ENCODE assay signal across 1 cellular context in the genomic region with DNA sequence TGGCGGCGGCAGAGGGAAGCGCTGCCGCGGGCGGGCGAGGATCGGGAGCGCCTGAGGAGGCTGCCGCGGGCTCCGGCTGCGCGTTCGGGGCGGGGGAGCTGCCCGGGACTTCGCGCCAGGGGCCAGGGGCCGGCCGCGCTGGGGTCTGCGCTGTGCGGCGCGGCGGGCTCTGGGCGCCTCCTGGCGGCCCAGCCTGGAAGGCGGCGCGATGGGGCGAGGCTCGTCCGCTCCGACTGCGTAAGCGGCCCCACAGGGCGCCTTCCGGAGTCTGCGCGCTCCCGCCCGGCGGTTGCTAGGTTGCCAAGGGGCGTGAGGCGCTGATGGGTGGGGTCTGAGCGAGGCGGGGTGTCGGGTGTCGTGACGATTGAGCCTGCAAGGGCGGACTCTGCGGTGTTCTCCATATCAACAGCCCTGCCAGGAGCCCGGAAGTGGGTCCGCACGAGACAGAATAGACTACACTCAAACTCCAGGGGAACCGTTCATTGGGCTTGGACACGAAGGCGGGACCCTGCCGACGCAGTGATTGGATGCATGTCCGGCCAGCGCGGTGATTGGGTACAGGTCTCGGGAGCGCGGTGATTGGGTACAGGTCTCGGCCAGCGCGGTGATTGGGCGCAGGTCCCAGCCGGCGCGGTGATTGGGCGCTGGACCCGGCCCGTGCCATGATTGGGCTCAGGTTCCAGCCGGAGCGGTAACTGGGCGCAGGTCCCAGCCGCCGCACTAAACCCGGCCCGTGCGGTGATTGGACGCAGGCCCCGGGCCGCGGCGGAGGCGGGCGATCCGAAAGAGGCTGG.
TF ChIP-seq lines count a peak whose summit lies in the region.

A gene with protein sequence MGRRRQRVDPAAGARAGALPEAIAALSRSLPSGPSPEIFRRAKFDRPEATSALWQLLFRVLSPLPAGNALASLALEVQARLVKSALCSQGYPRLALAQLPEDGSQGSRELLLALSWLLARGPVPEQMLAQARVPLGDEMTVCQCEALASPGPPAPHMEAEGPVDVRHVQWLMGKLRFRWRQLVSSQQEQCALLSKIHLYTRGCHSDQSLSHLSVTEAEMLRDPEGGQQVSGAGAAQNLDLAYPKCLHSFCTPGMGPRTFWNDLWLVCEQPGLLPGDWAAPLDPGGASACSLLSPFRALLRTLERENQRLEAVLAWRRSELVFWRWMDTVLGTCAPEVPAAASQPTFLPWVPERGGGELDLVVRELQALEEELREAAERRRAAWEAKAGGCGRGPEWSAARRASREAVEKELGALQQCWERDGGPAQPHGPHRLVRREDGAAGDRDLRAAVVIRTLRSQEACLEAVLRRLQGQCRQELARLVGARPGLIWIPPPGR (plus strand): TSS at position 675 of the 794 bp plus-strand sequence. CDS start 130 bp downstream, outside the sequence.

TF ChIP-seq in HepG2, 621 proteins besides CTCF, POLR2A, EP300 and RAD21 (continued from another document and continues in another):
- TF ChIP-seq, protein P1, sequence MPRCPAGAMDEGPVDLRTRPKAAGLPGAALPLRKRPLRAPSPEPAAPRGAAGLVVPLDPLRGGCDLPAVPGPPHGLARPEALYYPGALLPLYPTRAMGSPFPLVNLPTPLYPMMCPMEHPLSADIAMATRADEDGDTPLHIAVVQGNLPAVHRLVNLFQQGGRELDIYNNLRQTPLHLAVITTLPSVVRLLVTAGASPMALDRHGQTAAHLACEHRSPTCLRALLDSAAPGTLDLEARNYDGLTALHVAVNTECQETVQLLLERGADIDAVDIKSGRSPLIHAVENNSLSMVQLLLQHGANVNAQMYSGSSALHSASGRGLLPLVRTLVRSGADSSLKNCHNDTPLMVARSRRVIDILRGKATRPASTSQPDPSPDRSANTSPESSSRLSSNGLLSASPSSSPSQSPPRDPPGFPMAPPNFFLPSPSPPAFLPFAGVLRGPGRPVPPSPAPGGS (CRISPR knock-in tag; IDR thresholded peaks at IDR 0.05) = peak; percentile 13
- TF ChIP-seq ZNF367 (CRISPR knock-in tag; IDR thresholded peaks at IDR 0.05; ENCODE audit: borderline replicate concordance) (peak; percentile 66; the same call in 1 of the 2 replicates), ETV6 (CRISPR knock-in tag; conservative IDR thresholded peaks at IDR 0.05) (no peak; the same call in 1 of the 2 replicates), ARNT (IDR thresholded peaks at IDR 0.05) (no peak), U2AF2 (IDR thresholded peaks at IDR 0.05; ENCODE audit: low read depth, low read length) (no peak), ISL2 (CRISPR knock-in tag; IDR thresholded peaks at IDR 0.05) (0 out of 2 replicates have a peak, but pooled peaks have one; percentile 36), ZNF737 (CRISPR knock-in tag; IDR thresholded peaks at IDR 0.05; ENCODE audit: borderline replicate concordance) (no peak), ZNF446 (CRISPR knock-in tag; IDR thresholded peaks at IDR 0.05) (peak; percentile 56; the same call in 1 of the 2 replicates), THAP11 (CRISPR knock-in tag; IDR thresholded peaks at IDR 0.05) (peak; percentile 93), ATF7-NPFF (CRISPR knock-in tag; IDR thresholded peaks at IDR 0.05; ENCODE audit: low read depth) (peak; percentile 54), ZNF326 (CRISPR knock-in tag; IDR thresholded peaks at IDR 0.05; ENCODE audit: borderline replicate concordance) (no peak; the same call in none of the 2 replicates), HDAC6 (IDR thresholded peaks at IDR 0.05; ENCODE audit: low read depth, low read length) (no peak), MAFG (CRISPR knock-in tag; IDR thresholded peaks at IDR 0.05) (no peak), ZNF746 (CRISPR knock-in tag; IDR thresholded peaks at IDR 0.05) (no peak; the same call in 1 of the 2 replicates), HMGA1 (CRISPR knock-in tag; conservative IDR thresholded peaks at IDR 0.05) (no peak), ZNF333 (CRISPR knock-in tag; IDR thresholded peaks at IDR 0.05; ENCODE audit: borderline replicate concordance) (no peak; the same call in 1 of the 2 replicates), NFE2 (CRISPR knock-in tag; IDR thresholded peaks at IDR 0.05) (no peak), ZNF260 (CRISPR knock-in tag; IDR thresholded peaks at IDR 0.05; ENCODE audit: borderline replicate concordance, low read depth) (no peak), RFXAP (CRISPR knock-in tag; IDR thresholded peaks at IDR 0.05; ENCODE audit: borderline replicate concordance) (peak; percentile 97), MTA1 (CRISPR knock-in tag; IDR thresholded peaks at IDR 0.05; ENCODE audit: borderline replicate concordance) (0 out of 2 replicates have a peak, but pooled peaks have one; percentile 15), ARNT2 (CRISPR knock-in tag; IDR thresholded peaks at IDR 0.05; ENCODE audit: low read depth) (peak; percentile 87), TBX3 (IDR thresholded peaks at IDR 0.05; ENCODE audit: borderline replicate concordance) (peak; percentile 43; the same call in 1 of the 2 replicates), GFI1 (CRISPR knock-in tag; IDR thresholded peaks at IDR 0.05; ENCODE audit: borderline replicate concordance) (0 out of 2 replicates have a peak, but pooled peaks have one; percentile 46), ZNF777 (CRISPR knock-in tag; IDR thresholded peaks at IDR 0.05) (no peak), ZNF251 (CRISPR knock-in tag; IDR thresholded peaks at IDR 0.05) (no peak), ZNF572 (CRISPR knock-in tag; IDR thresholded peaks at IDR 0.05) (no peak), ZNF709 (CRISPR knock-in tag; IDR thresholded peaks at IDR 0.05) (peak; percentile 73), CENPT (CRISPR knock-in tag; IDR thresholded peaks at IDR 0.05; ENCODE audit: low read depth) (no peak; the same call in 1 of the 2 replicates), ZSCAN20 (CRISPR knock-in tag; IDR thresholded peaks at IDR 0.05; ENCODE audit: borderline replicate concordance) (peak; percentile 34; the same call in 1 of the 2 replicates), NR2C2 (CRISPR knock-in tag; IDR thresholded peaks at IDR 0.05; ENCODE audit: borderline replicate concordance) (peak; percentile 33; the same call in 1 of the 2 replicates), ZNF607 (CRISPR knock-in tag; IDR thresholded peaks at IDR 0.05; ENCODE audit: borderline replicate concordance) (no peak; the same call in 1 of the 2 replicates), KAT7 (CRISPR knock-in tag; IDR thresholded peaks at IDR 0.05; ENCODE audit: borderline replicate concordance) (peak; percentile 51; the same call in 1 of the 2 replicates), RXRB (CRISPR knock-in tag; IDR thresholded peaks at IDR 0.05; ENCODE audit: borderline replicate concordance) (peak; percentile 76; the same call in 1 of the 2 replicates), ZMYM2 (CRISPR knock-in tag; IDR thresholded peaks at IDR 0.05) (no peak), GATAD2A (CRISPR knock-in tag; IDR thresholded peaks at IDR 0.05) (no peak), ZNF232 (CRISPR knock-in tag; IDR thresholded peaks at IDR 0.05; ENCODE audit: borderline replicate concordance) (no peak), ZSCAN31 (CRISPR knock-in tag; IDR thresholded peaks at IDR 0.05; ENCODE audit: low read depth) (peak; percentile 82), ZNF598 (CRISPR knock-in tag; IDR thresholded peaks at IDR 0.05; ENCODE audit: borderline replicate concordance) (no peak), TMF1 (CRISPR knock-in tag; IDR thresholded peaks at IDR 0.05; ENCODE audit: low read depth) (peak; percentile 1), ZNF17 (CRISPR knock-in tag; IDR thresholded peaks at IDR 0.05) (no peak), STAT5B (CRISPR knock-in tag; IDR thresholded peaks at IDR 0.05) (no peak), ZNF556 (CRISPR knock-in tag; IDR thresholded peaks at IDR 0.05; ENCODE audit: borderline replicate concordance) (no peak; the same call in 1 of the 2 replicates), SRSF9 (IDR thresholded peaks at IDR 0.05; ENCODE audit: borderline replicate concordance, insufficient read depth, low read depth, low read length, poor library complexity, severe bottlenecking) (no peak), SALL2 (CRISPR knock-in tag; IDR thresholded peaks at IDR 0.05) (peak; percentile 77; the same call in 1 of the 2 replicates), SATB2 (CRISPR knock-in tag; IDR thresholded peaks at IDR 0.05) (no peak), ZNF207 (IDR thresholded peaks at IDR 0.05; ENCODE audit: borderline replicate concordance) (no peak), MAFF (IDR thresholded peaks at IDR 0.05; ENCODE audit: low read depth, low read length) (no peak), NR2F1 (CRISPR knock-in tag; IDR thresholded peaks at IDR 0.05) (no peak), ZNF781 (CRISPR knock-in tag; IDR thresholded peaks at IDR 0.05; ENCODE audit: borderline replicate concordance, not compliant biosample characterization) (no peak), THYN1 (CRISPR knock-in tag; IDR thresholded peaks at IDR 0.05; ENCODE audit: borderline replicate concordance, low read depth) (no peak), ZNF263 (CRISPR knock-in tag; IDR thresholded peaks at IDR 0.05) (peak; percentile 13; the same call in 1 of the 2 replicates), ZNF672 (CRISPR knock-in tag; IDR thresholded peaks at IDR 0.05) (no peak), SNAI1 (CRISPR knock-in tag; IDR thresholded peaks at IDR 0.05; ENCODE audit: borderline replicate concordance) (no peak), HOXA7 (CRISPR knock-in tag; IDR thresholded peaks at IDR 0.05) (0 out of 2 replicates have a peak, but pooled peaks have one; percentile 67), NFYB (CRISPR knock-in tag; IDR thresholded peaks at IDR 0.05) (peak; percentile 97), DNMT1 (CRISPR knock-in tag; IDR thresholded peaks at IDR 0.05) (peak; percentile 26; the same call in 1 of the 2 replicates), SMC3 (IDR thresholded peaks at IDR 0.05; ENCODE audit: low read length) (no peak; the same call in 1 of the 2 replicates), TAF15 (IDR thresholded peaks at IDR 0.05; ENCODE audit: low read depth, low read length, poor library complexity, severe bottlenecking) (peak; percentile 33), PCBP1 (IDR thresholded peaks at IDR 0.05; ENCODE audit: borderline replicate concordance, low read depth, low read length) (no peak; the same call in 1 of the 2 replicates), KLF13 (CRISPR knock-in tag; IDR thresholded peaks at IDR 0.05) (no peak), NCOA2 (CRISPR knock-in tag; IDR thresholded peaks at IDR 0.05) (no peak; the same call in 1 of the 2 replicates), ZNF550 (CRISPR knock-in tag; IDR thresholded peaks at IDR 0.05; ENCODE audit: borderline replicate concordance) (no peak)
- TF ChIP-seq, protein P2, sequence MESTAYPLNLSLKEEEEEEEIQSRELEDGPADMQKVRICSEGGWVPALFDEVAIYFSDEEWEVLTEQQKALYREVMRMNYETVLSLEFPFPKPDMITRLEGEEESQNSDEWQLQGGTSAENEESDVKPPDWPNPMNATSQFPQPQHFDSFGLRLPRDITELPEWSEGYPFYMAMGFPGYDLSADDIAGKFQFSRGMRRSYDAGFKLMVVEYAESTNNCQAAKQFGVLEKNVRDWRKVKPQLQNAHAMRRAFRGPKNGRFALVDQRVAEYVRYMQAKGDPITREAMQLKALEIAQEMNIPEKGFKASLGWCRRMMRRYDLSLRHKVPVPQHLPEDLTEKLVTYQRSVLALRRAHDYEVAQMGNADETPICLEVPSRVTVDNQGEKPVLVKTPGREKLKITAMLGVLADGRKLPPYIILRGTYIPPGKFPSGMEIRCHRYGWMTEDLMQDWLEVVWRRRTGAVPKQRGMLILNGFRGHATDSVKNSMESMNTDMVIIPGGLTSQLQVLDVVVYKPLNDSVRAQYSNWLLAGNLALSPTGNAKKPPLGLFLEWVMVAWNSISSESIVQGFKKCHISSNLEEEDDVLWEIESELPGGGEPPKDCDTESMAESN (CRISPR knock-in tag; conservative IDR thresholded peaks at IDR 0.05) = peak; percentile 85; the same call in 1 of the 2 replicates
- TF ChIP-seq, protein P3, sequence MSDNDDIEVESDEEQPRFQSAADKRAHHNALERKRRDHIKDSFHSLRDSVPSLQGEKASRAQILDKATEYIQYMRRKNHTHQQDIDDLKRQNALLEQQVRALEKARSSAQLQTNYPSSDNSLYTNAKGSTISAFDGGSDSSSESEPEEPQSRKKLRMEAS (IDR thresholded peaks at IDR 0.05) = peak; percentile 55
- TF ChIP-seq, protein P4, sequence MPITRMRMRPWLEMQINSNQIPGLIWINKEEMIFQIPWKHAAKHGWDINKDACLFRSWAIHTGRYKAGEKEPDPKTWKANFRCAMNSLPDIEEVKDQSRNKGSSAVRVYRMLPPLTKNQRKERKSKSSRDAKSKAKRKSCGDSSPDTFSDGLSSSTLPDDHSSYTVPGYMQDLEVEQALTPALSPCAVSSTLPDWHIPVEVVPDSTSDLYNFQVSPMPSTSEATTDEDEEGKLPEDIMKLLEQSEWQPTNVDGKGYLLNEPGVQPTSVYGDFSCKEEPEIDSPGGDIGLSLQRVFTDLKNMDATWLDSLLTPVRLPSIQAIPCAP (CRISPR knock-in tag; IDR thresholded peaks at IDR 0.05; ENCODE audit: low read depth) = no peak
- TF ChIP-seq, protein P5, sequence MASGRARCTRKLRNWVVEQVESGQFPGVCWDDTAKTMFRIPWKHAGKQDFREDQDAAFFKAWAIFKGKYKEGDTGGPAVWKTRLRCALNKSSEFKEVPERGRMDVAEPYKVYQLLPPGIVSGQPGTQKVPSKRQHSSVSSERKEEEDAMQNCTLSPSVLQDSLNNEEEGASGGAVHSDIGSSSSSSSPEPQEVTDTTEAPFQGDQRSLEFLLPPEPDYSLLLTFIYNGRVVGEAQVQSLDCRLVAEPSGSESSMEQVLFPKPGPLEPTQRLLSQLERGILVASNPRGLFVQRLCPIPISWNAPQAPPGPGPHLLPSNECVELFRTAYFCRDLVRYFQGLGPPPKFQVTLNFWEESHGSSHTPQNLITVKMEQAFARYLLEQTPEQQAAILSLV (CRISPR knock-in tag; IDR thresholded peaks at IDR 0.05; ENCODE audit: borderline replicate concordance) = peak; percentile 54; the same call in 1 of the 2 replicates
- TF ChIP-seq, protein P6, sequence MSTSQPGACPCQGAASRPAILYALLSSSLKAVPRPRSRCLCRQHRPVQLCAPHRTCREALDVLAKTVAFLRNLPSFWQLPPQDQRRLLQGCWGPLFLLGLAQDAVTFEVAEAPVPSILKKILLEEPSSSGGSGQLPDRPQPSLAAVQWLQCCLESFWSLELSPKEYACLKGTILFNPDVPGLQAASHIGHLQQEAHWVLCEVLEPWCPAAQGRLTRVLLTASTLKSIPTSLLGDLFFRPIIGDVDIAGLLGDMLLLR (CRISPR knock-in tag; IDR thresholded peaks at IDR 0.05) = no peak
- TF ChIP-seq, protein P7, sequence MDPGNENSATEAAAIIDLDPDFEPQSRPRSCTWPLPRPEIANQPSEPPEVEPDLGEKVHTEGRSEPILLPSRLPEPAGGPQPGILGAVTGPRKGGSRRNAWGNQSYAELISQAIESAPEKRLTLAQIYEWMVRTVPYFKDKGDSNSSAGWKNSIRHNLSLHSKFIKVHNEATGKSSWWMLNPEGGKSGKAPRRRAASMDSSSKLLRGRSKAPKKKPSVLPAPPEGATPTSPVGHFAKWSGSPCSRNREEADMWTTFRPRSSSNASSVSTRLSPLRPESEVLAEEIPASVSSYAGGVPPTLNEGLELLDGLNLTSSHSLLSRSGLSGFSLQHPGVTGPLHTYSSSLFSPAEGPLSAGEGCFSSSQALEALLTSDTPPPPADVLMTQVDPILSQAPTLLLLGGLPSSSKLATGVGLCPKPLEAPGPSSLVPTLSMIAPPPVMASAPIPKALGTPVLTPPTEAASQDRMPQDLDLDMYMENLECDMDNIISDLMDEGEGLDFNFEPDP (CRISPR knock-in tag; conservative IDR thresholded peaks at IDR 0.05) = no peak
